ENCODE assay signal across 10 cellular contexts in the genomic region with DNA sequence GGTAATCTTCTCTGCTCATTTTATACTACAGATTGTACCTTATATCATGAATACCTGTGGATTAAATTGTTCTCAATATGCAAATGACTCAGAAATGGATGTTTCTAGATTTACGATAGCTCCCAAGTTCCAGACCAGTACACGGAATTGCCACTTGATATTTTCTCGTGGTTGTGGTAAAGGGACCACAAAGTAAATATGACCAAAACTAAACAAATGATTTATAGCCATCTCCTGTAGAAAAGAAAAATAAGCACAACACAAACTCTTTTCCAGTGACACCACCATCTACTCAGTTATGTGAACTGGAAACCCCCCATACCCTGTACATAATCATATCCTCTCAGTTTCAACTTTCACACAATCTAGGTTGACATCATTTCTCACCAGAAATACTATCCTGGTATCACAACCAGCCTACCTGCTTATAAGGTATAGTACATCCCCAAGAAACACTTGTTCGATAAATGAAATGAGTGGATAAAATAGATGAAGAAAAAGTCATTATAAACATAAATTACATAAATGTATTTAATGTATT.
DNase-seq lines count a peak whose midpoint lies in the region; ATAC-seq and TF ChIP-seq lines count a peak whose summit lies in the region.
"Had no signal": no experiment of that assay in that cellular context is flagged by ENCODE, and none has a peak within 500 bp of the region (broad histone marks: within the 10 kb centered on the region; RNA-seq: fewer than 3 reads in every experiment).

No MANE protein-coding gene starts in this region.

- H3K27me3 Mint-ChIP-seq in Calu3 (ENCODE audit: unreplicated experiment) = no peaks in the 10 kb centered on the region

- H3K27ac Mint-ChIP-seq in Calu3 (ENCODE audit: unreplicated experiment) = peak overlapping the region; percentile 86
- H3K27ac Mint-ChIP-seq: mesothelial cell of epicardium had no signal

- peaks cover 66% of the 10 kb centered on the region for H3K4me1 Mint-ChIP-seq in Calu3 (ENCODE audit: low read depth, unreplicated experiment)

- peaks cover 10% of the 10 kb centered on the region for H3K9me3 Mint-ChIP-seq in Calu3 (ENCODE audit: low read depth, unreplicated experiment)
- H3K9me3 Mint-ChIP-seq: mesothelial cell of epicardium had no signal

- DNase-seq in Calu3 (no peak), LHCN-M2 (ENCODE audit: low read depth) (peak; percentile 70), head of caudate nucleus (no peak), NOMO-1 (lab: John Stamatoyannopoulos, UW; ENCODE audit: unreplicated experiment in 2 of 2) (no peak), NCI-H1436 (lab: John Stamatoyannopoulos, UW) (no peak), nucleus accumbens (lab: John Stamatoyannopoulos, UW) (no peak)
- DNase-seq: spleen had no signal

- intact Hi-C loops in Calu3 (cut with micrococcal nuclease; ENCODE audit: unreplicated experiment) = loop anchor here (10.0 kb wide), 1 partner anchor 209 kb away; a partner anchor contains a TSS
- intact Hi-C loops in head of caudate nucleus (cut with DNase I) = no loop called here

- CTCF ChIA-PET in Calu3 (lab: Charles Lee) = no interaction called here

- H3K36me3 Mint-ChIP-seq in Calu3 (ENCODE audit: insufficient read depth, unreplicated experiment) = peaks cover 6% of the 10 kb centered on the region
- H3K36me3 Mint-ChIP-seq: mesothelial cell of epicardium had no signal

- no peak overlapping the region for H3K4me3 Mint-ChIP-seq in Calu3 (ENCODE audit: low read depth, unreplicated experiment)
- H3K4me3 Mint-ChIP-seq: mesothelial cell of epicardium had no signal

- TF ChIP-seq CTCF in Calu3 (IDR thresholded peaks at IDR 0.05; ENCODE audit: unreplicated experiment) = no peak

- no TSS peak for BruUV-seq in Calu3 (replicated peaks; lab: Mats Ljungman, UMichigan)

- ATAC-seq in GM18873 (IDR thresholded peaks at IDR 0.05; ENCODE audit: low FRiP score, unreplicated experiment) (peak; percentile 62), HG02678 (IDR thresholded peaks at IDR 0.05; ENCODE audit: unreplicated experiment) (peak; percentile 73)
